In genomic region chr20:62886709-62887058, GRCh38 we compare ENCODE assay signal across 1 cellular context.
TF ChIP-seq lines count a peak whose summit lies in the region.

No MANE protein-coding gene starts in this region.

TF ChIP-seq in SK-N-SH, 30 proteins besides CTCF, POLR2A, EP300 and RAD21 (continued from another document):
- TF ChIP-seq MXI1 (IDR thresholded peaks at IDR 0.05; ENCODE audit: low read depth, low read length) (no peak), EZH2phosphoT487 (IDR thresholded peaks at IDR 0.05; ENCODE audit: borderline replicate concordance, low read depth) (no peak), PBX3 (IDR thresholded peaks at IDR 0.05) (no peak), NFIC (IDR thresholded peaks at IDR 0.05; ENCODE audit: borderline replicate concordance) (no peak), FOXJ3 (CRISPR knock-in tag; IDR thresholded peaks at IDR 0.05) (no peak), GATA2 (CRISPR knock-in tag; IDR thresholded peaks at IDR 0.05) (no peak), POLR2AphosphoS5 (IDR thresholded peaks at IDR 0.05; ENCODE audit: low read depth, low read length) (no peak), NRF1 (IDR thresholded peaks at IDR 0.05; ENCODE audit: low read depth, low read length) (no peak), TEAD4 (IDR thresholded peaks at IDR 0.05; ENCODE audit: borderline replicate concordance, insufficient read depth) (no peak), SIN3A (IDR thresholded peaks at IDR 0.05; ENCODE audit: borderline replicate concordance, low read depth, low read length) (no peak), MEF2A (IDR thresholded peaks at IDR 0.05; ENCODE audit: borderline replicate concordance, low read depth) (no peak)
- TF ChIP-seq, protein P1, sequence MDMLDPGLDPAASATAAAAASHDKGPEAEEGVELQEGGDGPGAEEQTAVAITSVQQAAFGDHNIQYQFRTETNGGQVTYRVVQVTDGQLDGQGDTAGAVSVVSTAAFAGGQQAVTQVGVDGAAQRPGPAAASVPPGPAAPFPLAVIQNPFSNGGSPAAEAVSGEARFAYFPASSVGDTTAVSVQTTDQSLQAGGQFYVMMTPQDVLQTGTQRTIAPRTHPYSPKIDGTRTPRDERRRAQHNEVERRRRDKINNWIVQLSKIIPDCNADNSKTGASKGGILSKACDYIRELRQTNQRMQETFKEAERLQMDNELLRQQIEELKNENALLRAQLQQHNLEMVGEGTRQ (IDR thresholded peaks at IDR 0.05; ENCODE audit: borderline replicate concordance, low read depth, low read length): no peak
- TF ChIP-seq, protein P2, sequence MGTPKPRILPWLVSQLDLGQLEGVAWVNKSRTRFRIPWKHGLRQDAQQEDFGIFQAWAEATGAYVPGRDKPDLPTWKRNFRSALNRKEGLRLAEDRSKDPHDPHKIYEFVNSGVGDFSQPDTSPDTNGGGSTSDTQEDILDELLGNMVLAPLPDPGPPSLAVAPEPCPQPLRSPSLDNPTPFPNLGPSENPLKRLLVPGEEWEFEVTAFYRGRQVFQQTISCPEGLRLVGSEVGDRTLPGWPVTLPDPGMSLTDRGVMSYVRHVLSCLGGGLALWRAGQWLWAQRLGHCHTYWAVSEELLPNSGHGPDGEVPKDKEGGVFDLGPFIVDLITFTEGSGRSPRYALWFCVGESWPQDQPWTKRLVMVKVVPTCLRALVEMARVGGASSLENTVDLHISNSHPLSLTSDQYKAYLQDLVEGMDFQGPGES (IDR thresholded peaks at IDR 0.05; ENCODE audit: low read depth, low read length): no peak
TF ChIP-seq in SK-N-SH: peak in this region for 0.
